Comparison of ENCODE assay signal across 1 cellular context in the genomic region with DNA sequence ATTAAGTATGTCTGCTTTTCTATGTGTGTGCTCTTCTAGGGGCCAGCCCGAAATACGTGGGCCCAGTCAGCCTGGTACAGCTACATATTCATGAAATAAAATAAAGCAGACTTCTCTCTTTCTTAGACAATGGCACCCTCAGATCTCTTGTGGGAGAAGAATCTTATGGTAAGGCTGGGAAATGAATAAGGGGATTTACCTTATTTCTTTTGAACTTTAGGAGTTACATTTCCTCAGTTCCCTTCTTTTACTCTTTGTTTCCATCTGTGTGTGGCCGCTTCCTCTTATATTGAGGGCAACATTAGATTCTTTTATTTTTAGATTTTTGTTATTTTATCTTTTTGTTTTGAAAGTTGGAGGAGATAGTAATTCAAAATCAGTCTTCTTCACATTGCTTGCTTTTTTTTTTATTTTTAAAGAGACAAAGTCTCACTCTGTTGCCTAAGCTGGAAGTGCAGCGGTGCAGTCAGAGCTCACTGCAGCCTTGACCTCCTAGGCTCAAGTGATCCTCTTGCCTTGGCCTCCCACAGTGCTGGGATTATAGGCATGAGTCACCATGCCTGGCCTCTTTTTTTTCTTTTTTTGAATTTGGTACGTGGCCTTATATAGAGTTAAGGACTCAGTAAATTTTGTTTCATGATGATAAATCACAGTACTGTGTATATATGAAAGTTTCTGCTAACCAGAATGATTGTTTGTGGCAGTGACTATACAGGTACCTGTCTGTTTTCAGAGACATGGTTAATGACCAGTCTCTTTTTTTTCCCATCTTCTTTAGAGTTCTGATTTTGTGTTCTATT.
TF ChIP-seq lines count a peak whose summit lies in the region.

No MANE protein-coding gene starts in this region.

TF ChIP-seq in HEK293, 187 proteins besides CTCF, POLR2A, EP300 and RAD21 (continued from another document):
- TF ChIP-seq, protein P1, sequence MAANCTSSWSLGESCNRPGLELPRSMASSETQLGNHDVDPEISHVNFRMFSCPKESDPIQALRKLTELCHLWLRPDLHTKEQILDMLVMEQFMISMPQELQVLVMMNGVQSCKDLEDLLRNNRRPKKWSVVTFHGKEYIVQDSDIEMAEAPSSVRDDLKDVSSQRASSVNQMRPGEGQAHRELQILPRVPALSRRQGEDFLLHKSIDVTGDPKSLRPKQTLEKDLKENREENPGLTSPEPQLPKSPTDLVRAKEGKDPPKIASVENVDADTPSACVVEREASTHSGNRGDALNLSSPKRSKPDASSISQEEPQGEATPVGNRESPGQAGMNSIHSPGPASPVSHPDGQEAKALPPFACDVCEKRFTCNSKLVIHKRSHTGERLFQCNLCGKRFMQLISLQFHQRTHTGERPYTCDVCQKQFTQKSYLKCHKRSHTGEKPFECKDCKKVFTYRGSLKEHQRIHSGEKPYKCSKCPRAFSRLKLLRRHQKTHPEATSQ (tag by site-specific recombination; IDR thresholded peaks at IDR 0.05) = 0 out of 2 replicates have a peak, but pooled peaks have one; percentile 51
- no peak for TF ChIP-seq TRIM28 (IDR thresholded peaks at IDR 0.05; ENCODE audit: borderline replicate concordance, low read length)
- peak; percentile 59; the same call in 1 of the 2 replicates for TF ChIP-seq ZXDB (tag by site-specific recombination; IDR thresholded peaks at IDR 0.05)
- TF ChIP-seq ZNF514 (tag by site-specific recombination; IDR thresholded peaks at IDR 0.05) = no peak
- TF ChIP-seq ZNF394 (tag by site-specific recombination; IDR thresholded peaks at IDR 0.05; ENCODE audit: borderline replicate concordance) = peak; percentile 30; the same call in 1 of the 2 replicates
- TF ChIP-seq, protein P2, sequence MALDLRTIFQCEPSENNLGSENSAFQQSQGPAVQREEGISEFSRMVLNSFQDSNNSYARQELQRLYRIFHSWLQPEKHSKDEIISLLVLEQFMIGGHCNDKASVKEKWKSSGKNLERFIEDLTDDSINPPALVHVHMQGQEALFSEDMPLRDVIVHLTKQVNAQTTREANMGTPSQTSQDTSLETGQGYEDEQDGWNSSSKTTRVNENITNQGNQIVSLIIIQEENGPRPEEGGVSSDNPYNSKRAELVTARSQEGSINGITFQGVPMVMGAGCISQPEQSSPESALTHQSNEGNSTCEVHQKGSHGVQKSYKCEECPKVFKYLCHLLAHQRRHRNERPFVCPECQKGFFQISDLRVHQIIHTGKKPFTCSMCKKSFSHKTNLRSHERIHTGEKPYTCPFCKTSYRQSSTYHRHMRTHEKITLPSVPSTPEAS (tag by site-specific recombination; IDR thresholded peaks at IDR 0.05) = 0 out of 2 replicates have a peak, but pooled peaks have one; percentile 12
- TF ChIP-seq, protein P3, sequence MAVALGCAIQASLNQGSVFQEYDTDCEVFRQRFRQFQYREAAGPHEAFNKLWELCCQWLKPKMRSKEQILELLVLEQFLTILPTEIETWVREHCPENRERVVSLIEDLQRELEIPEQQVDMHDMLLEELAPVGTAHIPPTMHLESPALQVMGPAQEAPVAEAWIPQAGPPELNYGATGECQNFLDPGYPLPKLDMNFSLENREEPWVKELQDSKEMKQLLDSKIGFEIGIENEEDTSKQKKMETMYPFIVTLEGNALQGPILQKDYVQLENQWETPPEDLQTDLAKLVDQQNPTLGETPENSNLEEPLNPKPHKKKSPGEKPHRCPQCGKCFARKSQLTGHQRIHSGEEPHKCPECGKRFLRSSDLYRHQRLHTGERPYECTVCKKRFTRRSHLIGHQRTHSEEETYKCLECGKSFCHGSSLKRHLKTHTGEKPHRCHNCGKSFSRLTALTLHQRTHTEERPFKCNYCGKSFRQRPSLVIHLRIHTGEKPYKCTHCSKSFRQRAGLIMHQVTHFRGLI (tag by site-specific recombination; IDR thresholded peaks at IDR 0.05) = peak; percentile 9; the same call in 1 of the 2 replicates
- TF ChIP-seq ZNF629 (tag by site-specific recombination; IDR thresholded peaks at IDR 0.05) = peak; percentile 87
- TF ChIP-seq, protein P4, sequence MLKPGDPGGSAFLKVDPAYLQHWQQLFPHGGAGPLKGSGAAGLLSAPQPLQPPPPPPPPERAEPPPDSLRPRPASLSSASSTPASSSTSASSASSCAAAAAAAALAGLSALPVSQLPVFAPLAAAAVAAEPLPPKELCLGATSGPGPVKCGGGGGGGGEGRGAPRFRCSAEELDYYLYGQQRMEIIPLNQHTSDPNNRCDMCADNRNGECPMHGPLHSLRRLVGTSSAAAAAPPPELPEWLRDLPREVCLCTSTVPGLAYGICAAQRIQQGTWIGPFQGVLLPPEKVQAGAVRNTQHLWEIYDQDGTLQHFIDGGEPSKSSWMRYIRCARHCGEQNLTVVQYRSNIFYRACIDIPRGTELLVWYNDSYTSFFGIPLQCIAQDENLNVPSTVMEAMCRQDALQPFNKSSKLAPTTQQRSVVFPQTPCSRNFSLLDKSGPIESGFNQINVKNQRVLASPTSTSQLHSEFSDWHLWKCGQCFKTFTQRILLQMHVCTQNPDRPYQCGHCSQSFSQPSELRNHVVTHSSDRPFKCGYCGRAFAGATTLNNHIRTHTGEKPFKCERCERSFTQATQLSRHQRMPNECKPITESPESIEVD (tag by site-specific recombination; IDR thresholded peaks at IDR 0.05) = peak; percentile 93
- TF ChIP-seq ZIC2 (tag by site-specific recombination; IDR thresholded peaks at IDR 0.05) = peak; percentile 84
- TF ChIP-seq ZNF624 (tag by site-specific recombination; IDR thresholded peaks at IDR 0.05) = no peak
- TF ChIP-seq ZNF175 (tag by site-specific recombination; IDR thresholded peaks at IDR 0.05) = no peak
- no peak for TF ChIP-seq ZNF302 (tag by site-specific recombination; IDR thresholded peaks at IDR 0.05; ENCODE audit: low read depth)
- TF ChIP-seq, protein P5, sequence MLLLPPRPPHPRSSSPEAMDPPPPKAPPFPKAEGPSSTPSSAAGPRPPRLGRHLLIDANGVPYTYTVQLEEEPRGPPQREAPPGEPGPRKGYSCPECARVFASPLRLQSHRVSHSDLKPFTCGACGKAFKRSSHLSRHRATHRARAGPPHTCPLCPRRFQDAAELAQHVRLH (tag by site-specific recombination; IDR thresholded peaks at IDR 0.05) = 0 out of 2 replicates have a peak, but pooled peaks have one; percentile 38
- peak; percentile 84 for TF ChIP-seq GLIS2 (tag by site-specific recombination; IDR thresholded peaks at IDR 0.05)
- 0 out of 2 replicates have a peak, but pooled peaks have one; percentile 36 for TF ChIP-seq ZNF76 (tag by site-specific recombination; IDR thresholded peaks at IDR 0.05; ENCODE audit: borderline replicate concordance, low read depth)
- peak; percentile 83 for TF ChIP-seq ZNF24 (tag by site-specific recombination; IDR thresholded peaks at IDR 0.05)
- no peak for TF ChIP-seq ZFP41 (tag by site-specific recombination; IDR thresholded peaks at IDR 0.05; ENCODE audit: borderline replicate concordance)
- no peak for TF ChIP-seq ZNF555 (tag by site-specific recombination; conservative IDR thresholded peaks at IDR 0.05)
- no peak for TF ChIP-seq ZNF214 (tag by site-specific recombination; IDR thresholded peaks at IDR 0.05; ENCODE audit: borderline replicate concordance)
- peak; percentile 84; the same call in 1 of the 2 replicates for TF ChIP-seq ZNF501 (tag by site-specific recombination; IDR thresholded peaks at IDR 0.05)
- TF ChIP-seq PRDM1 (tag by site-specific recombination; IDR thresholded peaks at IDR 0.05) = peak; percentile 41; the same call in 1 of the 2 replicates
- TF ChIP-seq, protein P6, sequence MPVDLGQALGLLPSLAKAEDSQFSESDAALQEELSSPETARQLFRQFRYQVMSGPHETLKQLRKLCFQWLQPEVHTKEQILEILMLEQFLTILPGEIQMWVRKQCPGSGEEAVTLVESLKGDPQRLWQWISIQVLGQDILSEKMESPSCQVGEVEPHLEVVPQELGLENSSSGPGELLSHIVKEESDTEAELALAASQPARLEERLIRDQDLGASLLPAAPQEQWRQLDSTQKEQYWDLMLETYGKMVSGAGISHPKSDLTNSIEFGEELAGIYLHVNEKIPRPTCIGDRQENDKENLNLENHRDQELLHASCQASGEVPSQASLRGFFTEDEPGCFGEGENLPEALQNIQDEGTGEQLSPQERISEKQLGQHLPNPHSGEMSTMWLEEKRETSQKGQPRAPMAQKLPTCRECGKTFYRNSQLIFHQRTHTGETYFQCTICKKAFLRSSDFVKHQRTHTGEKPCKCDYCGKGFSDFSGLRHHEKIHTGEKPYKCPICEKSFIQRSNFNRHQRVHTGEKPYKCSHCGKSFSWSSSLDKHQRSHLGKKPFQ (tag by site-specific recombination; IDR thresholded peaks at IDR 0.05) = no peak
- TF ChIP-seq, protein P7, sequence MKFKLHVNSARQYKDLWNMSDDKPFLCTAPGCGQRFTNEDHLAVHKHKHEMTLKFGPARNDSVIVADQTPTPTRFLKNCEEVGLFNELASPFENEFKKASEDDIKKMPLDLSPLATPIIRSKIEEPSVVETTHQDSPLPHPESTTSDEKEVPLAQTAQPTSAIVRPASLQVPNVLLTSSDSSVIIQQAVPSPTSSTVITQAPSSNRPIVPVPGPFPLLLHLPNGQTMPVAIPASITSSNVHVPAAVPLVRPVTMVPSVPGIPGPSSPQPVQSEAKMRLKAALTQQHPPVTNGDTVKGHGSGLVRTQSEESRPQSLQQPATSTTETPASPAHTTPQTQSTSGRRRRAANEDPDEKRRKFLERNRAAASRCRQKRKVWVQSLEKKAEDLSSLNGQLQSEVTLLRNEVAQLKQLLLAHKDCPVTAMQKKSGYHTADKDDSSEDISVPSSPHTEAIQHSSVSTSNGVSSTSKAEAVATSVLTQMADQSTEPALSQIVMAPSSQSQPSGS (tag by site-specific recombination; IDR thresholded peaks at IDR 0.05; ENCODE audit: low read depth) = peak; percentile 16; the same call in 1 of the 2 replicates
- no peak for TF ChIP-seq ZNF777 (tag by site-specific recombination; IDR thresholded peaks at IDR 0.05; ENCODE audit: borderline replicate concordance)
- no peak for TF ChIP-seq ZNF354C (tag by site-specific recombination; IDR thresholded peaks at IDR 0.05; ENCODE audit: borderline replicate concordance, low read depth)
- TF ChIP-seq ZNF660 (tag by site-specific recombination; IDR thresholded peaks at IDR 0.05) = no peak; the same call in 1 of the 2 replicates
- TF ChIP-seq ZBTB17 (tag by site-specific recombination; IDR thresholded peaks at IDR 0.05) = peak; percentile 80
- TF ChIP-seq, protein P8, sequence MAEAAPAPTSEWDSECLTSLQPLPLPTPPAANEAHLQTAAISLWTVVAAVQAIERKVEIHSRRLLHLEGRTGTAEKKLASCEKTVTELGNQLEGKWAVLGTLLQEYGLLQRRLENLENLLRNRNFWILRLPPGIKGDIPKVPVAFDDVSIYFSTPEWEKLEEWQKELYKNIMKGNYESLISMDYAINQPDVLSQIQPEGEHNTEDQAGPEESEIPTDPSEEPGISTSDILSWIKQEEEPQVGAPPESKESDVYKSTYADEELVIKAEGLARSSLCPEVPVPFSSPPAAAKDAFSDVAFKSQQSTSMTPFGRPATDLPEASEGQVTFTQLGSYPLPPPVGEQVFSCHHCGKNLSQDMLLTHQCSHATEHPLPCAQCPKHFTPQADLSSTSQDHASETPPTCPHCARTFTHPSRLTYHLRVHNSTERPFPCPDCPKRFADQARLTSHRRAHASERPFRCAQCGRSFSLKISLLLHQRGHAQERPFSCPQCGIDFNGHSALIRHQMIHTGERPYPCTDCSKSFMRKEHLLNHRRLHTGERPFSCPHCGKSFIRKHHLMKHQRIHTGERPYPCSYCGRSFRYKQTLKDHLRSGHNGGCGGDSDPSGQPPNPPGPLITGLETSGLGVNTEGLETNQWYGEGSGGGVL (tag by site-specific recombination; IDR thresholded peaks at IDR 0.05) = peak; percentile 30; the same call in 1 of the 2 replicates
- TF ChIP-seq ZFHX2 (tag by site-specific recombination; conservative IDR thresholded peaks at IDR 0.05) = no peak
- TF ChIP-seq ZNF274 (IDR thresholded peaks at IDR 0.05; ENCODE audit: low read length) = no peak
- TF ChIP-seq ZNF274 (tag by site-specific recombination; IDR thresholded peaks at IDR 0.05; ENCODE audit: borderline replicate concordance) = no peak
- 0 out of 2 replicates have a peak, but pooled peaks have one; percentile 59 for TF ChIP-seq ZSCAN30 (tag by site-specific recombination; IDR thresholded peaks at IDR 0.05)
- TF ChIP-seq ZSCAN23 (tag by site-specific recombination; IDR thresholded peaks at IDR 0.05) = 0 out of 2 replicates have a peak, but pooled peaks have one; percentile 59
- no peak for TF ChIP-seq ZNF114 (tag by site-specific recombination; IDR thresholded peaks at IDR 0.05)
- no peak for TF ChIP-seq ZNF423 (tag by site-specific recombination; IDR thresholded peaks at IDR 0.05)
- no peak for TF ChIP-seq ZNF350 (tag by site-specific recombination; IDR thresholded peaks at IDR 0.05)
- 0 out of 2 replicates have a peak, but pooled peaks have one; percentile 19 for TF ChIP-seq ZBTB8A (tag by site-specific recombination; IDR thresholded peaks at IDR 0.05)
